In genomic region chr6:146546440-146546839, GRCh38 we compare ENCODE assay signal across 11 cellular contexts. TPM values are rescaled to one million over a fixed set of nuclear protein-coding genes. Genes with fewer than 3 reads are reported as not detected.
DNase-seq lines count a peak whose midpoint lies in the region; ATAC-seq and TF ChIP-seq lines count a peak whose summit lies in the region.
"Had no signal": no experiment of that assay in that cellular context is flagged by ENCODE, and none has a peak within 500 bp of the region (broad histone marks: within the 10 kb centered on the region; RNA-seq: fewer than 3 reads in every experiment).

No MANE protein-coding gene starts in this region.

- no peak overlapping the region for H3K4me3 Mint-ChIP-seq in T-helper 2 cell treated with Interferon-gamma antibody and Interleukin-4, amounts not matched to agents 5 μg/mL and 100 μg/mL, for 36 hours

- TF ChIP-seq CTCF in foreskin keratinocyte (conservative IDR thresholded peaks at IDR 0.05): no peak

- no peak overlapping the region for H3K27ac Mint-ChIP-seq in T-helper 2 cell treated with Interferon-gamma antibody and Interleukin-4, amounts not matched to agents 5 μg/mL and 100 μg/mL, for 36 hours

- H3K27me3 Mint-ChIP-seq in T-helper 2 cell treated with Interferon-gamma antibody and Interleukin-4, amounts not matched to agents 5 μg/mL and 100 μg/mL, for 36 hours (ENCODE audit: low read depth): peaks cover 37% of the 10 kb centered on the region

- H3K4me1 Mint-ChIP-seq in T-helper 2 cell treated with Interferon-gamma antibody and Interleukin-4, amounts not matched to agents 5 μg/mL and 100 μg/mL, for 36 hours (ENCODE audit: low read depth): peaks cover 14% of the 10 kb centered on the region

- H3K9me3 Mint-ChIP-seq in T-helper 2 cell treated with Interferon-gamma antibody and Interleukin-4, amounts not matched to agents 5 μg/mL and 100 μg/mL, for 36 hours: no peaks in the 10 kb centered on the region

- ATAC-seq in foreskin keratinocyte: peak; percentile 69

- peaks cover 21% of the 10 kb centered on the region for H3K4me1 ChIP-seq in foreskin keratinocyte

- H3K36me3 Mint-ChIP-seq in T-helper 2 cell treated with Interferon-gamma antibody and Interleukin-4, amounts not matched to agents 5 μg/mL and 100 μg/mL, for 36 hours (ENCODE audit: low read depth): no peaks in the 10 kb centered on the region

- DNase-seq in EH (ENCODE audit: low read depth): peak; percentile 93
- peak; percentile 1 for DNase-seq in SW480 (ENCODE audit: low spot score)
- DNase-seq in foreskin keratinocyte: peak; percentile 95 to 97
- DNase-seq in pulmonary artery endothelial cell (ENCODE audit: low read depth, low spot score): peak; percentile 56
- DNase-seq in D341Med (ENCODE audit: low spot score): no peak
- no peak for DNase-seq in NCI-H146 (lab: John Stamatoyannopoulos, UW)
- DNase-seq in NAMALWA (ENCODE audit: low spot score): no peak
- no peak for DNase-seq in T-helper 2 cell treated with Interferon-gamma antibody and Interleukin-4, amounts not matched to agents 5 μg/mL and 100 μg/mL, for 36 hours (ENCODE audit: low spot score)
- DNase-seq: T-helper 2 cell had no signal

- H3K27me3 ChIP-seq in foreskin keratinocyte: no peaks in the 10 kb centered on the region

- H3K27ac ChIP-seq in foreskin keratinocyte: peak overlapping the region; percentile 65

RNA-seq across cellular contexts. Expression of gene RAB32, which starts 2.8 kb away (rescaled TPM):
- total RNA-seq in foreskin keratinocyte (61.9 and 71.7 TPM in 2 replicates), pulmonary artery endothelial cell (137 and 176 TPM in 2 replicates)
- 78.4 and 96.0 TPM in 2 replicates for polyA plus RNA-seq in foreskin keratinocyte

RNA-seq across cellular contexts. Expression of gene ADGB, which starts 52.3 kb away (rescaled TPM):
- total RNA-seq in foreskin keratinocyte: not detected in 2 replicates
- polyA plus RNA-seq in foreskin keratinocyte: not detected in 2 replicates
- total RNA-seq in pulmonary artery endothelial cell: not detected in 2 replicates
- total RNA-seq: mononuclear cell had no signal
- polyA plus RNA-seq: adipose tissue had no signal

Comparison
In these comparisons a context has a peak if more than half of its experiments do, and no peak if none do; other contexts are left out.
1. DNase-seq: peak in EH (single experiment), SW480 (single experiment), foreskin keratinocyte (2 of 2) and pulmonary artery endothelial cell (single experiment); none in D341Med (single experiment), NCI-H146 (single experiment), NAMALWA (single experiment) and T-helper 2 cell treated with Interferon-gamma antibody and Interleukin-4, amounts not matched to agents 5 μg/mL and 100 μg/mL, for 36 hours (single experiment).